In the genomic region with DNA sequence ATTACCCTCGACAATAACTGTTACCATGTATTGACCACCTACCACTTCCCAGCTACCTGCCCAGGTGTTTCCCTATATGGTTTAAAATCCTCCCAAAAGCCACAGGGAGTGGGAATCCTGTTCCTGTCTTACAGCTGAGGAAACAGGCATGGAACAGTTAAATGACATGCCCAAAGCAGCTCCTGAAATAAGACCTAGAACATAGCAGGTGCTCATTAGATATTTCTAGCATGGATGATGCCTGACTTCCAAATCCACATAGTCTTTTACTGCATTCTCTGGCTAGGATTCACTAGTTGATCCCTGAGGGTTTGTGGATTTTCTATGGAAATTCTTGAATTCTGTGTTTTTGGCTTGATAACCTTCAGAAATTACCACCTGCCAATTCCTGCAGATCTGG, we compare ENCODE assay signal across 20 cellular contexts. TPM values are rescaled to one million over a fixed set of nuclear protein-coding genes. Genes with fewer than 3 reads are reported as not detected.
DNase-seq lines count a peak whose midpoint lies in the region; ATAC-seq and TF ChIP-seq lines count a peak whose summit lies in the region.
"Had no signal": no experiment of that assay in that cellular context is flagged by ENCODE, and none has a peak within 500 bp of the region (broad histone marks: within the 10 kb centered on the region; RNA-seq: fewer than 3 reads in every experiment).

No MANE protein-coding gene starts in this region.

- H3K9me3 ChIP-seq in colonic mucosa = no peaks in the 10 kb centered on the region
- H3K9me3 ChIP-seq in suprapubic skin = no peaks in the 10 kb centered on the region
- H3K9me3 ChIP-seq: heart right ventricle had no signal

- peak overlapping the region; percentile 45 for H3K27ac Mint-ChIP-seq in activated naive CD4-positive, alpha-beta T cell treated with anti-CD3 and anti-CD28 coated beads, Interleukin-2, amount 10 ng/mL, durations not matched to agents 7 days and 5 days

- ATAC-seq in HG03521 (IDR thresholded peaks at IDR 0.05; ENCODE audit: unreplicated experiment) (no peak), HG03460 (IDR thresholded peaks at IDR 0.05; ENCODE audit: unreplicated experiment) (no peak), esophagus mucosa (no peak)
- ATAC-seq: CD8-positive, alpha-beta T cell had no signal

- intact Hi-C loops in colonic mucosa (cut with DNase I) = no loop called here

- no peak for TF ChIP-seq CTCF in RWPE1 (conservative IDR thresholded peaks at IDR 0.05; ENCODE audit: low read depth)
- no peak for TF ChIP-seq CTCF in colonic mucosa (IDR thresholded peaks at IDR 0.05)
- no peak for TF ChIP-seq CTCF in suprapubic skin (IDR thresholded peaks at IDR 0.05)

- peaks cover 48% of the 10 kb centered on the region for H3K4me1 Mint-ChIP-seq in activated naive CD4-positive, alpha-beta T cell treated with anti-CD3 and anti-CD28 coated beads, Interleukin-2, amount 10 ng/mL, durations not matched to agents 7 days and 5 days

- H3K27me3 ChIP-seq in colonic mucosa (no peaks in the 10 kb centered on the region), suprapubic skin (no peaks in the 10 kb centered on the region)
- H3K27me3 ChIP-seq: heart right ventricle had no signal

- POLR2A ChIA-PET in RWPE1 (lab: Yijun Ruan, JAX; ENCODE audit: low non-redundant PET) = interaction anchor here (0.5 kb wide), 1 partner anchor 170 kb away, joined by 3 read pairs; no protein-coding TSS in a partner anchor

- H3K4me3 Mint-ChIP-seq in activated naive CD4-positive, alpha-beta T cell treated with anti-CD3 and anti-CD28 coated beads, Interleukin-2, amount 10 ng/mL, durations not matched to agents 7 days and 5 days = no peak overlapping the region
- H3K4me3 Mint-ChIP-seq: activated CD4-positive, alpha-beta T cell treated with anti-CD3 and anti-CD28 coated beads, Interleukin-2, amount 10 ng/mL, durations not matched to agents 7 days and 5 days; CD8-positive, alpha-beta T cell had no signal

- TF ChIP-seq EP300 in suprapubic skin (IDR thresholded peaks at IDR 0.05) = no peak

- no peaks in the 10 kb centered on the region for H3K9me3 Mint-ChIP-seq in activated naive CD4-positive, alpha-beta T cell treated with anti-CD3 and anti-CD28 coated beads, Interleukin-2, amount 10 ng/mL, durations not matched to agents 7 days and 5 days
- H3K9me3 Mint-ChIP-seq: activated CD4-positive, alpha-beta T cell treated with anti-CD3 and anti-CD28 coated beads, Interleukin-2, amount 10 ng/mL, durations not matched to agents 7 days and 5 days; CD8-positive, alpha-beta T cell had no signal

- DNase-seq in activated naive CD4-positive, alpha-beta T cell treated with anti-CD3 and anti-CD28 coated beads, Interleukin-2, amount 10 ng/mL, durations not matched to agents 7 days and 5 days = no peak
- no peak for DNase-seq in activated naive CD4-positive, alpha-beta T cell treated with anti-CD3 and anti-CD28 coated beads, Interleukin-2, amount 50 U/mL, for 16 hours
- DNase-seq in RWPE1 (ENCODE audit: low spot score) (no peak), colonic mucosa (no peak), suprapubic skin (ENCODE audit: low spot score in 2 of 2) (no peak)
- DNase-seq: ACHN; activated CD4-positive, alpha-beta T cell treated with anti-CD3 and anti-CD28 coated beads, Interleukin-2, amount 10 ng/mL, durations not matched to agents 7 days and 5 days; activated T-cell treated with anti-CD3 and anti-CD28 coated beads, Interleukin-2, amount 50 U/mL, for 48 hours; CD8-positive, alpha-beta T cell; DMS79; heart right ventricle; mammary epithelial cell; NCI-H1105 treated with DMSO at 0.1 percent for 48 hours; NCI-H69; PC-9 had no signal

- H3K4me3 ChIP-seq in colonic mucosa = no peak overlapping the region
- no peak overlapping the region for H3K4me3 ChIP-seq in suprapubic skin
- H3K4me3 ChIP-seq: heart right ventricle, PC-9 had no signal

- H3K4me1 ChIP-seq in colonic mucosa (peaks cover 44% of the 10 kb centered on the region), suprapubic skin (peaks cover 40% of the 10 kb centered on the region)

- CTCF ChIA-PET in activated naive CD4-positive, alpha-beta T cell treated with anti-CD3 and anti-CD28 coated beads, Interleukin-2, amount 10 ng/mL, durations not matched to agents 7 days and 5 days (lab: Charles Lee) = interaction anchor here (0.5 to 7.7 kb wide), 6 partner anchors 12 to 99 kb away, joined by 3 to 162 read pairs (median 30); partner anchors contain the start of genes KCNN4, PLAUR and SMG9
- CTCF ChIA-PET in RWPE1 (lab: Yijun Ruan, JAX) = interaction anchor here (0.6 to 1.3 kb wide), 3 partner anchors 10 to 20 kb away, joined by 3 to 4 read pairs (median 3); no protein-coding TSS in a partner anchor

- H3K36me3 Mint-ChIP-seq in activated naive CD4-positive, alpha-beta T cell treated with anti-CD3 and anti-CD28 coated beads, Interleukin-2, amount 10 ng/mL, durations not matched to agents 7 days and 5 days = peaks cover 47% of the 10 kb centered on the region

- no peaks in the 10 kb centered on the region for H3K27me3 Mint-ChIP-seq in activated naive CD4-positive, alpha-beta T cell treated with anti-CD3 and anti-CD28 coated beads, Interleukin-2, amount 10 ng/mL, durations not matched to agents 7 days and 5 days
- H3K27me3 Mint-ChIP-seq: activated CD4-positive, alpha-beta T cell treated with anti-CD3 and anti-CD28 coated beads, Interleukin-2, amount 10 ng/mL, durations not matched to agents 7 days and 5 days had no signal

- TF ChIP-seq POLR2A in suprapubic skin (IDR thresholded peaks at IDR 0.05) = no peak

- H3K27ac ChIP-seq in RWPE1 (peak overlapping the region; percentile 95), colonic mucosa (peak overlapping the region; percentile 54), suprapubic skin (peak overlapping the region; percentile 38)

- no peaks in the 10 kb centered on the region for H3K36me3 ChIP-seq in colonic mucosa
- H3K36me3 ChIP-seq in suprapubic skin = no peaks in the 10 kb centered on the region
- H3K36me3 ChIP-seq: heart right ventricle had no signal

- peak overlapping the region in 1 of 2 donors; percentile 64 for H3K9ac ChIP-seq in colonic mucosa (ENCODE audit: low read depth in 2 of 2, low read length in 2 of 2)

- 71% methylated on average over 1 of the region's 1 CpG for WGBS in suprapubic skin

RNA-seq across cellular contexts. Expression of gene KCNN4, which starts 13.0 kb away (rescaled TPM):
- total RNA-seq in colonic mucosa (10 to 100 TPM; 25.4 to 60.9 TPM), suprapubic skin (10 to 100 TPM; 26.4 to 77.9 (median 48.2) TPM), esophagus mucosa (4.1 TPM)

RNA-seq across cellular contexts. Expression of gene SMG9, which starts 13.1 kb away (rescaled TPM):
- total RNA-seq in colonic mucosa (10 to 100 TPM; 30.1 to 66.6 TPM), suprapubic skin (10 to 100 TPM; 21.5 to 44.4 (median 30.1) TPM), esophagus mucosa (22.3 TPM)

RNA-seq across cellular contexts. Expression of gene LYPD5, which starts 34.4 kb away (rescaled TPM):
- total RNA-seq in colonic mucosa (1 to 10 TPM; 3.3 to 3.9 TPM), suprapubic skin (100 to 1,000 TPM in 1 of 4 donors, 10 to 100 TPM in 3; 48.5 to 114 (median 98.5) TPM), esophagus mucosa (18.0 TPM)
- total RNA-seq: CD8-positive, alpha-beta T cell; SK-MEL-5 had no signal

RNA-seq across cellular contexts. Expression of gene IRGC, which starts 51.9 kb away (rescaled TPM):
- not detected for total RNA-seq in colonic mucosa
- not detected for total RNA-seq in suprapubic skin
- total RNA-seq in esophagus mucosa = not detected
- total RNA-seq: activated CD4-positive, alpha-beta T cell treated with anti-CD3 and anti-CD28 coated beads, Interleukin-2, amount 10 ng/mL, durations not matched to agents 7 days and 5 days; CD8-positive, alpha-beta T cell; heart right ventricle; HT1080; mammary epithelial cell; PC-9; SK-MEL-5 had no signal

RNA-seq across cellular contexts. Expression of gene ZNF283, which starts 59.3 kb away (rescaled TPM):
- 1 to 10 TPM; 6.5 to 7.3 TPM for total RNA-seq in colonic mucosa
- total RNA-seq in suprapubic skin = 10 to 100 TPM in 2 of 4 donors, 1 to 10 TPM in 2; 4.7 to 26.4 (median 10.0) TPM
- total RNA-seq in esophagus mucosa = 5.3 TPM

Comparison
In these comparisons a context has a peak if more than half of its experiments do, and no peak if none do; other contexts are left out.
1. H3K27ac ChIP-seq: peak in every context shown above with its lines; median percentile 95 in RWPE1; 54 in colonic mucosa; 38 in suprapubic skin.